ENCODE assay signal across 19 cellular contexts in genomic region chr2:20074901-20075300, GRCh38. TPM values are rescaled to one million over a fixed set of nuclear protein-coding genes. Genes with fewer than 3 reads are reported as not detected.
DNase-seq lines count a peak whose midpoint lies in the region; ATAC-seq, FAIRE-seq and TF ChIP-seq lines count a peak whose summit lies in the region.
"Had no signal": no experiment of that assay in that cellular context is flagged by ENCODE, and none has a peak within 500 bp of the region (broad histone marks: within the 10 kb centered on the region; RNA-seq: fewer than 3 reads in every experiment).

No MANE protein-coding gene starts in this region.

- ATAC-seq in HepG2 (no peak), right lobe of liver (no peak)

- TF ChIP-seq CTCF in HepG2 (CRISPR knock-in tag; IDR thresholded peaks at IDR 0.05) (no peak), right lobe of liver (IDR thresholded peaks at IDR 0.05) (no peak), osteocyte (IDR thresholded peaks at IDR 0.05) (no peak), vagina (IDR thresholded peaks at IDR 0.05) (no peak)

- H3K4me2 ChIP-seq in HepG2 (ENCODE audit: low read depth, low read length): peak overlapping the region; percentile 76
- no peak overlapping the region for H3K4me2 ChIP-seq in Karpas-422 (ENCODE audit: low read depth, low read length, poor library complexity, severe bottlenecking)

- in situ Hi-C loops in HepG2 (cut with HindIII; ENCODE audit: extremely low pct_ligation_motif_present, low pct_unique_long_range_greater_than_20kb): no loop called here

- CTCF ChIA-PET in HepG2 (lab: Yijun Ruan, JAX; ENCODE audit: low intra/inter-chr PET ratio, low total read pairs): no interaction called here

- no peaks in the 10 kb centered on the region for H3K9me2 ChIP-seq in Karpas-422 (replicated peaks; ENCODE audit: insufficient read depth, low read length)

- no peaks in the 10 kb centered on the region; a peak in 1 of 5 replicates for H3K27me3 ChIP-seq in HepG2 (ENCODE audit: control insufficient read depth in 1 of 2, insufficient read depth in 2 of 2, low read length in 2 of 2)
- H3K27me3 ChIP-seq in right lobe of liver: no peaks in the 10 kb centered on the region
- no peaks in the 10 kb centered on the region for H3K27me3 ChIP-seq in vagina
- no peaks in the 10 kb centered on the region for H3K27me3 ChIP-seq in Karpas-422 (ENCODE audit: low read length)

- H3K9ac ChIP-seq in HepG2 (ENCODE audit: insufficient read depth, low read depth, low read length) (0 out of 2 replicates have a peak overlapping the region, but pooled peaks have one; percentile 34), Karpas-422 (ENCODE audit: low read length) (no peak overlapping the region)

- no peak for FAIRE-seq in HepG2 (lab: Jason Lieb, UNC)

- peaks cover 43% of the 10 kb centered on the region for H3K4me1 Mint-ChIP-seq in osteocyte (ENCODE audit: unreplicated experiment)
- H3K4me1 Mint-ChIP-seq: IgD-negative memory B cell had no signal

- intact Hi-C loops in HepG2 (cut with micrococcal nuclease; ENCODE audit: unreplicated experiment): loop anchor here (2.0 kb wide), 1 partner anchor 18 kb away; no protein-coding TSS in a partner anchor
- intact Hi-C loops in right lobe of liver (cut with DNase I): no loop called here
- intact Hi-C loops in vagina (cut with DNase I): no loop called here

- H2AFZ ChIP-seq in HepG2 (ENCODE audit: low read length): peak overlapping the region; percentile 81
- no peak overlapping the region for H2AFZ ChIP-seq in Karpas-422 (ENCODE audit: low read length)

- no peak overlapping the region for H3K4me3 Mint-ChIP-seq in osteocyte (ENCODE audit: unreplicated experiment)
- H3K4me3 Mint-ChIP-seq: H9, IgD-negative memory B cell had no signal

- POLR2A ChIA-PET in HepG2 (lab: Yijun Ruan, JAX): interaction anchor here (6.4 kb wide), 1 partner anchor 23 kb away, joined by 45 read pairs; the partner anchor contains the start of gene LAPTM4A

- H3K27ac Mint-ChIP-seq in osteocyte (ENCODE audit: unreplicated experiment): no peak overlapping the region
- H3K27ac Mint-ChIP-seq: H9 had no signal

- no peaks in the 10 kb centered on the region for H3K27me3 Mint-ChIP-seq in osteocyte (ENCODE audit: unreplicated experiment)

- WGBS in HepG2 (ENCODE audit: low lambda C conversion rate): 58% methylated on average over 8 of the region's 8 CpGs
- 73% methylated on average over 8 of the region's 8 CpGs for WGBS in right lobe of liver (ENCODE audit: insufficient coverage, low coverage, low lambda C conversion rate, missing lambda C conversion rate)

- H3K79me2 ChIP-seq in HepG2 (ENCODE audit: insufficient read depth, low read length) (no peaks in the 10 kb centered on the region), Karpas-422 (ENCODE audit: low read length) (no peaks in the 10 kb centered on the region)

- no peak overlapping the region for H3K4me3 ChIP-seq in HepG2 (replicated peaks in 1 of 3; ENCODE audit: insufficient read depth in 1 of 3, low read depth in 2 of 3, low read length in 3 of 3)
- H3K4me3 ChIP-seq in right lobe of liver: no peak overlapping the region
- H3K4me3 ChIP-seq in vagina: no peak overlapping the region
- H3K4me3 ChIP-seq in Karpas-422 (ENCODE audit: low read length): no peak overlapping the region

- no TSS peak for BruUV-seq in HepG2 (replicated peaks; lab: Mats Ljungman, UMichigan)

- no peak for TF ChIP-seq EP300 in HepG2 (IDR thresholded peaks at IDR 0.05; ENCODE audit: low read depth in 2 of 2, low read length in 2 of 2)
- no peak for TF ChIP-seq EP300 in HepG2 (CRISPR knock-in tag; IDR thresholded peaks at IDR 0.05; ENCODE audit: borderline replicate concordance)

- TF ChIP-seq POLR2A in HepG2 (IDR thresholded peaks at IDR 0.05; ENCODE audit: insufficient read depth in 1 of 2, low read depth in 2 of 2, low read length in 2 of 2) (no peak), right lobe of liver (IDR thresholded peaks at IDR 0.05) (no peak), vagina (IDR thresholded peaks at IDR 0.05) (no peak)

- no peak overlapping the region for H3K27ac ChIP-seq in HepG2 (ENCODE audit: extremely low read length, insufficient read depth, low read length)
- no peak overlapping the region for H3K27ac ChIP-seq in right lobe of liver
- H3K27ac ChIP-seq in vagina: peak overlapping the region; percentile 64
- no peak overlapping the region for H3K27ac ChIP-seq in Karpas-422 (ENCODE audit: low read length)
- H3K27ac ChIP-seq: 22Rv1, C4-2B had no signal

- no peaks in the 10 kb centered on the region for H3K9me3 ChIP-seq in HepG2 (ENCODE audit: low read length)
- H3K9me3 ChIP-seq in right lobe of liver: no peaks in the 10 kb centered on the region
- no peaks in the 10 kb centered on the region for H3K9me3 ChIP-seq in vagina
- H3K9me3 ChIP-seq in Karpas-422 (ENCODE audit: low read length): no peaks in the 10 kb centered on the region

- TF ChIP-seq RAD21 in HepG2 (CRISPR knock-in tag; IDR thresholded peaks at IDR 0.05): no peak

- no peaks in the 10 kb centered on the region for H4K20me1 ChIP-seq in HepG2 (ENCODE audit: insufficient read depth, low read length)
- no peaks in the 10 kb centered on the region for H4K20me1 ChIP-seq in Karpas-422 (ENCODE audit: insufficient read depth, low read depth, low read length)

- DNase-seq in NCI-H1092 treated with DMSO at 0.1 percent for 48 hours (lab: John Stamatoyannopoulos, UW): peak; percentile 24
- no peak for DNase-seq in NCI-H1092 (lab: John Stamatoyannopoulos, UW)
- DNase-seq in HepG2 (ENCODE audit: low spot score): no peak
- DNase-seq in right lobe of liver: no peak
- DNase-seq in osteocyte (ENCODE audit: extremely low spot score, unreplicated experiment): peak; percentile 63
- peak; percentile 58 to 78 for DNase-seq in vagina (ENCODE audit: extremely low spot score in 2 of 2)
- DNase-seq in SW 1271 (lab: John Stamatoyannopoulos, UW): no peak
- no peak for DNase-seq in Karpas-422
- DNase-seq: AML-193, H9, NCI-H187, NCI-H226, NCI-H524, NCI-H82, OCI-M1, SHP77 treated with DMSO at 0.1 percent for 48 hours had no signal

- no peaks in the 10 kb centered on the region for H3K36me3 Mint-ChIP-seq in osteocyte (ENCODE audit: unreplicated experiment)

- H3K4me1 ChIP-seq in HepG2 (ENCODE audit: insufficient read depth, low read length): peaks cover 76% of the 10 kb centered on the region
- H3K4me1 ChIP-seq in right lobe of liver: no peaks in the 10 kb centered on the region
- H3K4me1 ChIP-seq in vagina: peaks cover 46% of the 10 kb centered on the region
- peaks cover 17% of the 10 kb centered on the region for H3K4me1 ChIP-seq in Karpas-422 (ENCODE audit: low read length)

- H3K36me3 ChIP-seq in HepG2 (replicated peaks in 1 of 2; ENCODE audit: control insufficient read depth in 1 of 2, insufficient read depth in 2 of 2, low read length in 2 of 2) (no peaks in the 10 kb centered on the region), right lobe of liver (no peaks in the 10 kb centered on the region), vagina (no peaks in the 10 kb centered on the region), Karpas-422 (ENCODE audit: insufficient read depth, low read length) (no peaks in the 10 kb centered on the region)

- H3K9me3 Mint-ChIP-seq in osteocyte (ENCODE audit: unreplicated experiment): peaks cover 5% of the 10 kb centered on the region
- H3K9me3 Mint-ChIP-seq: H9 had no signal

TF ChIP-seq in HepG2, 621 proteins besides CTCF, POLR2A, EP300 and RAD21:
- TF ChIP-seq SOX13 (IDR thresholded peaks at IDR 0.05): no peak
- 0 out of 4 replicates have a peak, but pooled peaks of 1 of the 2 experiments have one; percentile 2 for TF ChIP-seq SOX13 (CRISPR knock-in tag; conservative IDR thresholded peaks at IDR 0.05 in 1 of 2, IDR thresholded peaks at IDR 0.05 in 1 of 2)
- TF ChIP-seq NKX3-1 (CRISPR knock-in tag; IDR thresholded peaks at IDR 0.05): no peak
- 0 out of 2 replicates have a peak, but pooled peaks have one; percentile 56 for TF ChIP-seq ZNF75D (CRISPR knock-in tag; IDR thresholded peaks at IDR 0.05; ENCODE audit: borderline replicate concordance)
- no peak for TF ChIP-seq ETV5 (CRISPR knock-in tag; IDR thresholded peaks at IDR 0.05; ENCODE audit: borderline replicate concordance)
- TF ChIP-seq SIN3A (IDR thresholded peaks at IDR 0.05; ENCODE audit: borderline replicate concordance, low read depth, low read length): no peak

RNA-seq across cellular contexts. Expression of gene LAPTM4A, which starts 23.5 kb away (rescaled TPM):
- total RNA-seq in HepG2 (2016; rRNA removed; fragmentation: Illumina TruSeq; extraction: Trizol) (82.8 and 116 TPM in 2 replicates), right lobe of liver (100 to 1,000 TPM in 4 of 6 experiments, 10 to 100 TPM in 2; 80.0 to 143 (median 126) TPM), osteocyte (560 and 578 TPM in 2 replicates), vagina (172 TPM)
- total RNA-seq in HepG2 (2016; cell fraction: cytosol; rRNA removed; fragmentation: Illumina TruSeq; extraction: Trizol; ENCODE audit: low read depth): 18.7 and 21.2 TPM in 2 replicates
- total RNA-seq in HepG2 (2016; cell fraction: insoluble cytoplasmic fraction; rRNA removed; fragmentation: Illumina TruSeq; extraction: Trizol): 83.7 and 119 TPM in 2 replicates
- 35.7 and 39.5 TPM in 2 replicates for total RNA-seq in HepG2 (2016; cell fraction: membrane; rRNA removed; fragmentation: Illumina TruSeq; extraction: Trizol)
- 127 and 144 TPM in 2 replicates for total RNA-seq in HepG2 (2016; cell fraction: nucleus; rRNA removed; fragmentation: Illumina TruSeq; extraction: Trizol)
- polyA plus RNA-seq in HepG2 (2011; rRNA removed): 491 and 558 TPM in 2 replicates
- polyA plus RNA-seq in HepG2 (2011; cell fraction: cytosol; rRNA removed): 344 and 527 TPM in 2 replicates
- polyA plus RNA-seq in HepG2 (2011; cell fraction: nucleus; rRNA removed): 114 and 137 TPM in 2 replicates
- polyA plus RNA-seq in HepG2 (2012): 288 and 349 TPM in 2 replicates
- 46.6 and 49.9 TPM in 2 replicates for polyA plus RNA-seq in HepG2 (2016; cell fraction: cytosol; fragmentation: Illumina TruSeq; extraction: Trizol; ENCODE audit: low read depth)
- 181 and 190 TPM in 2 replicates for polyA plus RNA-seq in HepG2 (2016; cell fraction: insoluble cytoplasmic fraction; fragmentation: Illumina TruSeq; extraction: Trizol; ENCODE audit: low read depth)
- 62.5 and 62.8 TPM in 2 replicates for polyA plus RNA-seq in HepG2 (2016; cell fraction: membrane; fragmentation: Illumina TruSeq; extraction: Trizol; ENCODE audit: low read depth)
- 365 and 398 TPM in 2 replicates for polyA plus RNA-seq in HepG2 (2016; cell fraction: nucleus; fragmentation: Illumina TruSeq; extraction: Trizol; ENCODE audit: insufficient read depth, low read depth)
- polyA minus RNA-seq in HepG2 (2011; rRNA and poly(A)+ RNA removed; ENCODE audit: low replicate concordance): 123 and 176 TPM in 2 replicates
- polyA minus RNA-seq in HepG2 (2011; cell fraction: cytosol; rRNA and poly(A)+ RNA removed): 150 and 184 TPM in 2 replicates
- 93.0 and 135 TPM in 2 replicates for polyA minus RNA-seq in HepG2 (2011; cell fraction: nucleus; rRNA and poly(A)+ RNA removed)
- 11.7 and 37.2 TPM in 2 replicates for total RNA-seq in Karpas-422 (2014; rRNA removed; shearing (Covaris generic); ENCODE audit: low replicate concordance)

Comparison
In these comparisons a context has a peak if more than half of its experiments do, and no peak if none do; other contexts are left out.
1. DNase-seq: peak in NCI-H1092 treated with DMSO at 0.1 percent for 48 hours (single experiment), osteocyte (single experiment) and vagina (2 of 2); none in NCI-H1092 (single experiment), HepG2 (single experiment), right lobe of liver (0 of 3), SW 1271 (0 of 2) and Karpas-422 (single experiment).